ENCODE assay signal across 1 cellular context in genomic region chr1:35810096-35810860, GRCh38.
TF ChIP-seq lines count a peak whose summit lies in the region.

No MANE protein-coding gene starts in this region.

TF ChIP-seq in IMR-90, 13 proteins besides CTCF, POLR2A, EP300 and RAD21 (continued from another document):
- TF ChIP-seq USF2 (IDR thresholded peaks at IDR 0.05; ENCODE audit: low read depth, low read length) (no peak), MAZ (IDR thresholded peaks at IDR 0.05; ENCODE audit: borderline replicate concordance, low read depth, low read length) (no peak), RCOR1 (IDR thresholded peaks at IDR 0.05; ENCODE audit: insufficient replicate concordance, low read length) (no peak), CEBPB (IDR thresholded peaks at IDR 0.05; ENCODE audit: low read depth, low read length) (no peak), SMC3 (IDR thresholded peaks at IDR 0.05; ENCODE audit: low read depth, low read length) (no peak), ELK1 (IDR thresholded peaks at IDR 0.05; ENCODE audit: borderline replicate concordance, low read depth, low read length) (no peak), FOS (IDR thresholded peaks at IDR 0.05; ENCODE audit: low read depth, low read length) (no peak), NFE2L2 (IDR thresholded peaks at IDR 0.05; ENCODE audit: low read depth, low read length) (no peak), MXI1 (IDR thresholded peaks at IDR 0.05; ENCODE audit: borderline replicate concordance, low read depth, low read length) (no peak), RFX5 (IDR thresholded peaks at IDR 0.05; ENCODE audit: low read depth, low read length) (no peak)
TF ChIP-seq in IMR-90: peak in this region for 0.
